Comparison of ENCODE assay signal across 1 cellular context in the genomic region with DNA sequence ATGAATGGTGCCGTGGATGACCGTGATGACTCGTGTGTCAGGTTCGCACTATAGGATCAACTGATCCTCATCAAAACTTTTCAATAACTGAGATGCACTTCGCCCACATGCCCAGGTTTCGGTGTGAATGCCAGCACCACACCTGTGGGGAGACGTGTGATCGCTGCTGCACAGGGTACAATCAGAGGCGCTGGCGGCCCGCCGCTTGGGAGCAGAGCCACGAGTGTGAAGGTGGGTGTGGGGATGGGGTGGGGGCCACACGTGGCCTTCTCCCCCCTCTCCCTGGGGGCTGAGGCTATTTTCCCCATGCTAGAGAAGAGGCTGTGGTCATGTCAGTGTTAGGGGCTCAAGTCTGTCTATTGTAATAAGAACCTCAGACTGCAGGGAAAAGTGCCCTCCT.
TF ChIP-seq lines count a peak whose summit lies in the region.

No MANE protein-coding gene starts in this region.

TF ChIP-seq in H1, 55 proteins besides CTCF, POLR2A, EP300 and RAD21:
- TF ChIP-seq ATF2 (IDR thresholded peaks at IDR 0.05; ENCODE audit: low read length) (no peak), TAF1 (IDR thresholded peaks at IDR 0.05; ENCODE audit: low read depth, low read length) (no peak), CHD1 (IDR thresholded peaks at IDR 0.05; ENCODE audit: low read depth, low read length) (no peak), SP4 (IDR thresholded peaks at IDR 0.05; ENCODE audit: low read length) (no peak)
